ENCODE assay signal across 27 cellular contexts in the genomic region with DNA sequence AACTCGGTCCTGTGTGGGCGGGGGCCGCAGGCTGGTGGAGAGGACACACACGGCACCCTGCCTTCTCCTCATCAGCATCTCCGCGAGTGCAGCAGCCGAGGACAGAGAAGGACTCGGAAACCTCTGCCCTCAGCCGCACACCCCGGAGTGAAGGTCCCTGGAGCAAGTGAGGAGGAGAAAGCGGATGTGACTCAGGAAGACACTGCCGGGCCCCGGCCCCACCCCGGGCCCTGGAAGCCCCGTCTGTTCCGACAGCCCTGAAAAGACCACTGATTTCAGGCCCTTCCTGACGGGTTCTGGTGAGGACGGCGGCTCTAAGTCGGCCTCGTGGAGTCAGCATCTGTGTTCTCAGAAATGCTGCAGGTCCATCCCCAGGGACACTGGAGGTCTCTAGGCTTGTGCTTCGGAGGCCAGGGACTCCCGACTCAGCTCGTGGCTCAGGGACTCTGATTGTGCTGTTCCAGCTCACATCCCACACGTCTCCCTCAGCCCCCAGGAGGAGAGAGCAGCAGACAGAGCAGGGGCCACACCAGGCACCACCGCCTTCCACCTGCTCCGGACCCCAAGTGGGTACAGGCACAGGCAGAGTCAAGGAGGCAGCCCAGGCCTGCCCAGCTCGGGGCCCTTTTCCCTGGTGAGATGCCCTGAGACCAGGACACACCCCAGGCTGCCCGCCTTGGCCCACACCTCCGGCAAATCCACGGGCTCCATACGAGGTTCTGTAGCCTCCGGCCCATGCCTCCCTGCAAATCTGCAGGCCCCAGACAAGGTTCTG.
"Had no signal": no experiment of that assay in that cellular context is flagged by ENCODE, and none has a peak within 500 bp of the region (broad histone marks: within the 10 kb centered on the region; RNA-seq: fewer than 3 reads in every experiment).

No MANE protein-coding gene starts in this region.

- H2AFZ ChIP-seq: hepatocyte had no signal

- H3K4me2 ChIP-seq: hepatocyte, smooth muscle cell had no signal

- H3K4me3 Mint-ChIP-seq: activated CD4-positive, alpha-beta memory T cell treated with anti-CD3 and anti-CD28 coated beads, Interleukin-2, amount 10 ng/mL, durations not matched to agents 7 days and 5 days; activated CD4-positive, alpha-beta T cell treated with anti-CD3 and anti-CD28 coated beads, Interleukin-2, amount 10 ng/mL, durations not matched to agents 24 days and 14 days; activated naive CD8-positive, alpha-beta T cell; activated T-helper 17 cell treated with anti-CD3 and anti-CD28 coated beads, Interleukin-2, amount 50 U/mL, for 72 hours; central memory CD8-positive, alpha-beta T cell; effector memory CD8-positive, alpha-beta T cell; immature natural killer cell; memory B cell; natural killer cell treated with Interleukin-12 subunit alpha and Interleukin-12 subunit beta and Interleukin-15 and Interleukin-18, amount 100 ng/mL, for 72 hours; stimulated activated naive B cell treated with anti-CD40 and anti-IgM and Interleukin-4, amounts not matched to agents 10 μg/mL and 1 μg/mL and 100 μg/mL, for 72 hours; T-helper 1 cell treated with Interleukin-12 subunit alpha and Interleukin-12 subunit beta and Interleukin-4 antibody, amounts not matched to agents 30 μg/mL and 1 μg/mL, for 36 hours had no signal

- ATAC-seq: activated T-helper 17 cell treated with anti-CD3 and anti-CD28 coated beads, Interleukin-2, amount 50 U/mL, for 72 hours; effector memory CD8-positive, alpha-beta T cell; natural killer cell treated with Interleukin-12 subunit alpha and Interleukin-12 subunit beta and Interleukin-15 and Interleukin-18, amount 100 ng/mL, for 72 hours; pancreas; stimulated activated naive B cell treated with anti-CD40 and anti-IgM and Interleukin-4, amounts not matched to agents 10 μg/mL and 1 μg/mL and 100 μg/mL, for 72 hours had no signal

- H3K4me1 Mint-ChIP-seq: activated CD4-positive, alpha-beta T cell treated with anti-CD3 and anti-CD28 coated beads, Interleukin-2, amount 10 ng/mL, durations not matched to agents 24 days and 14 days; activated T-helper 17 cell treated with anti-CD3 and anti-CD28 coated beads, Interleukin-2, amount 50 U/mL, for 72 hours; central memory CD8-positive, alpha-beta T cell; immature natural killer cell; memory B cell; stimulated activated naive B cell treated with anti-CD40 and anti-IgM and Interleukin-4, amounts not matched to agents 10 μg/mL and 1 μg/mL and 100 μg/mL, for 72 hours had no signal

- H3K4me3 ChIP-seq: adrenal gland, colonic mucosa, dorsolateral prefrontal cortex, hepatocyte, pancreas, smooth muscle cell, uterus had no signal

- H3K79me2 ChIP-seq: hepatocyte had no signal

- H3K9me3 ChIP-seq: adrenal gland, colonic mucosa, pancreas, uterus had no signal

- FAIRE-seq: astrocyte, endothelial cell of umbilical vein, pancreas had no signal

- H3K36me3 Mint-ChIP-seq: activated naive CD8-positive, alpha-beta T cell; immature natural killer cell; memory B cell; natural killer cell treated with Interleukin-12 subunit alpha and Interleukin-12 subunit beta and Interleukin-15 and Interleukin-18, amount 100 ng/mL, for 72 hours; stimulated activated naive B cell treated with anti-CD40 and anti-IgM and Interleukin-4, amounts not matched to agents 10 μg/mL and 1 μg/mL and 100 μg/mL, for 72 hours had no signal

- H3K36me3 ChIP-seq: adrenal gland, colonic mucosa, pancreas, uterus had no signal

- H3K27me3 Mint-ChIP-seq: activated CD4-positive, alpha-beta memory T cell treated with anti-CD3 and anti-CD28 coated beads, Interleukin-2, amount 10 ng/mL, durations not matched to agents 7 days and 5 days; activated CD4-positive, alpha-beta T cell treated with anti-CD3 and anti-CD28 coated beads, Interleukin-2, amount 10 ng/mL, durations not matched to agents 24 days and 14 days; activated naive CD8-positive, alpha-beta T cell; activated T-helper 17 cell treated with anti-CD3 and anti-CD28 coated beads, Interleukin-2, amount 50 U/mL, for 72 hours; central memory CD8-positive, alpha-beta T cell; natural killer cell treated with Interleukin-12 subunit alpha and Interleukin-12 subunit beta and Interleukin-15 and Interleukin-18, amount 100 ng/mL, for 72 hours had no signal

- H3K4me1 ChIP-seq: adrenal gland, pancreas, uterus had no signal

- DNase-seq: activated CD4-positive, alpha-beta memory T cell treated with anti-CD3 and anti-CD28 coated beads, Interleukin-2, amount 10 ng/mL, durations not matched to agents 7 days and 5 days; activated CD4-positive, alpha-beta T cell treated with anti-CD3 and anti-CD28 coated beads, Interleukin-2, amount 10 ng/mL, durations not matched to agents 24 days and 14 days; activated CD4-positive, CD25-positive, alpha-beta regulatory T cell; colonic mucosa; dorsolateral prefrontal cortex; effector memory CD8-positive, alpha-beta T cell; foreskin melanocyte; immature natural killer cell; kidney glomerular epithelial cell; stimulated activated CD4-positive, alpha-beta T cell treated with anti-CD3 and anti-CD28 coated beads, Interleukin-15, amount 100 ng/mL, for 24 hours; stimulated activated CD4-positive, alpha-beta T cell treated with anti-CD3 and anti-CD28 coated beads, Interleukin-2, amount 100 ng/mL, for 48 hours; stimulated activated CD8-positive, alpha-beta memory T cell treated with anti-CD3 and anti-CD28 coated beads, Interleukin-4, amount 100 ng/mL, for 48 hours; stimulated activated naive B cell treated with anti-CD40 and anti-IgM and Interleukin-4, amounts not matched to agents 10 μg/mL and 1 μg/mL and 100 μg/mL, for 72 hours; trophoblast cell had no signal

- H3K27ac ChIP-seq: colonic mucosa, dorsolateral prefrontal cortex, hepatocyte, pancreas, uterus had no signal

- H3K9me3 Mint-ChIP-seq: activated CD4-positive, alpha-beta memory T cell treated with anti-CD3 and anti-CD28 coated beads, Interleukin-2, amount 10 ng/mL, durations not matched to agents 7 days and 5 days; activated CD4-positive, alpha-beta T cell treated with anti-CD3 and anti-CD28 coated beads, Interleukin-2, amount 10 ng/mL, durations not matched to agents 24 days and 14 days; activated T-helper 17 cell treated with anti-CD3 and anti-CD28 coated beads, Interleukin-2, amount 50 U/mL, for 72 hours; central memory CD8-positive, alpha-beta T cell; effector memory CD8-positive, alpha-beta T cell; immature natural killer cell; memory B cell; natural killer cell treated with Interleukin-12 subunit alpha and Interleukin-12 subunit beta and Interleukin-15 and Interleukin-18, amount 100 ng/mL, for 72 hours; stimulated activated naive B cell treated with anti-CD40 and anti-IgM and Interleukin-4, amounts not matched to agents 10 μg/mL and 1 μg/mL and 100 μg/mL, for 72 hours; T-helper 1 cell treated with Interleukin-12 subunit alpha and Interleukin-12 subunit beta and Interleukin-4 antibody, amounts not matched to agents 30 μg/mL and 1 μg/mL, for 36 hours had no signal

- H3K27me3 ChIP-seq: colonic mucosa, hepatocyte, pancreas, uterus had no signal

- H3K27ac Mint-ChIP-seq: activated CD4-positive, alpha-beta memory T cell treated with anti-CD3 and anti-CD28 coated beads, Interleukin-2, amount 10 ng/mL, durations not matched to agents 7 days and 5 days; activated CD4-positive, alpha-beta T cell treated with anti-CD3 and anti-CD28 coated beads, Interleukin-2, amount 10 ng/mL, durations not matched to agents 24 days and 14 days; activated naive CD8-positive, alpha-beta T cell; activated T-helper 17 cell treated with anti-CD3 and anti-CD28 coated beads, Interleukin-2, amount 50 U/mL, for 72 hours; effector memory CD8-positive, alpha-beta T cell; immature natural killer cell; memory B cell; natural killer cell treated with Interleukin-12 subunit alpha and Interleukin-12 subunit beta and Interleukin-15 and Interleukin-18, amount 100 ng/mL, for 72 hours; stimulated activated naive B cell treated with anti-CD40 and anti-IgM and Interleukin-4, amounts not matched to agents 10 μg/mL and 1 μg/mL and 100 μg/mL, for 72 hours; T-helper 1 cell treated with Interleukin-12 subunit alpha and Interleukin-12 subunit beta and Interleukin-4 antibody, amounts not matched to agents 30 μg/mL and 1 μg/mL, for 36 hours had no signal
